2 cellular contexts compared by ENCODE assay signal in the genomic region with DNA sequence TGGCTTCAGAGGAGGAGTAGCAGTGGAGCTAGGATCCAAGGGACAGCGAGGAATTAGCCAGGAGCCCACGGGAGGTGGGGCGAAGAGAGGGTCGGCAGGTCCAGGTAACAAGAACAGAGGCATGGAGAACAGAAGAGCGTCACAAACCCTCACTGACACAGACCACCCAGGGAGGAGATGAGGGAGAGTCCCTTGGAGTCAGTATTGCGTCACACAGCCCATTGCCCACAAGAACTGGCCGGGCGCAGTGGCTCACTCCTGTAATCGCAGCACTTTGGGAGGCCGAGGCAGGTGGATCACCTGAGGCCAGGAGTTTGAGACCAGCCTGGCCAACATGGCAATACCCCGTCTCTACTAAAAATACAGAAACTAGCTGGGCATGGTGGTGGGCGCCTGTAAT.
TF ChIP-seq lines count a peak whose summit lies in the region.

No MANE protein-coding gene starts in this region.

TF ChIP-seq in H1, 55 proteins besides CTCF, POLR2A, EP300 and RAD21:
- 0 out of 2 replicates have a peak, but pooled peaks have one; percentile 23 for TF ChIP-seq CEBPB (IDR thresholded peaks at IDR 0.05; ENCODE audit: low read depth, low read length)

TF ChIP-seq in HepG2, 621 proteins besides CTCF, POLR2A, EP300 and RAD21:
- peak; percentile 68 for TF ChIP-seq CEBPB (IDR thresholded peaks at IDR 0.05; ENCODE audit: borderline replicate concordance, low read depth, low read length)
TF ChIP-seq in HepG2: peak in this region for 1; not testable (repeated sequence) for 620.
